Comparison of ENCODE assay signal across 10 cellular contexts in genomic region chr18:54173980-54174611, GRCh38. TPM values are rescaled to one million over a fixed set of nuclear protein-coding genes. Genes with fewer than 3 reads are reported as not detected.
A peak's percentile ranks its signal among the peaks of the same experiment; 100 is the strongest.
DNase-seq lines count a peak whose midpoint lies in the region; ATAC-seq and TF ChIP-seq lines count a peak whose summit lies in the region.
"Had no signal": no experiment of that assay in that cellular context is flagged by ENCODE, and none has a peak within 500 bp of the region (broad histone marks: within the 10 kb centered on the region; RNA-seq: fewer than 3 reads in every experiment).

No MANE protein-coding gene starts in this region.

- peak overlapping the region; percentile 65 for H3K27ac Mint-ChIP-seq in MCF 10A (ENCODE audit: low read depth, unreplicated experiment)
- H3K27ac Mint-ChIP-seq in activated T-helper 2 cell treated with anti-CD3 and anti-CD28 coated beads, Interferon-gamma antibody, Interleukin-2, Interleukin-4, amounts not matched to agents 10 μg/mL and 5 μg/mL and 100 μg/mL, durations not matched to agents 14 hours and 24 hours and 36 hours = peak overlapping the region; percentile 94

- peaks cover 21% of the 10 kb centered on the region for H3K36me3 Mint-ChIP-seq in MCF 10A (ENCODE audit: insufficient read depth, unreplicated experiment)
- H3K36me3 Mint-ChIP-seq in activated T-helper 2 cell treated with anti-CD3 and anti-CD28 coated beads, Interferon-gamma antibody, Interleukin-2, Interleukin-4, amounts not matched to agents 10 μg/mL and 5 μg/mL and 100 μg/mL, durations not matched to agents 14 hours and 24 hours and 36 hours (ENCODE audit: low read depth) = peaks cover 52% of the 10 kb centered on the region

- no peaks in the 10 kb centered on the region for H3K27me3 Mint-ChIP-seq in MCF 10A (ENCODE audit: insufficient read depth, unreplicated experiment)
- H3K27me3 Mint-ChIP-seq in activated T-helper 2 cell treated with anti-CD3 and anti-CD28 coated beads, Interferon-gamma antibody, Interleukin-2, Interleukin-4, amounts not matched to agents 10 μg/mL and 5 μg/mL and 100 μg/mL, durations not matched to agents 14 hours and 24 hours and 36 hours (ENCODE audit: low read depth) = no peaks in the 10 kb centered on the region

- CTCF ChIA-PET in MCF 10A (lab: Yijun Ruan, JAX) = interaction anchor here (0.7 to 1.7 kb wide), 2 partner anchors 96 to 161 kb away, joined by 3 to 8 read pairs; partner anchors contain the start of gene POLI

- TF ChIP-seq CTCF in MCF 10A (IDR thresholded peaks at IDR 0.05; ENCODE audit: unreplicated experiment) = no peak
- no peak for TF ChIP-seq CTCF in breast epithelium (IDR thresholded peaks at IDR 0.05)
- TF ChIP-seq CTCF in stomach (IDR thresholded peaks at IDR 0.05) = no peak
- TF ChIP-seq CTCF in foreskin keratinocyte (conservative IDR thresholded peaks at IDR 0.05) = no peak

- no peak overlapping the region for H3K27ac ChIP-seq in breast epithelium
- peak overlapping the region; percentile 8 for H3K27ac ChIP-seq in thymus (ENCODE audit: low read depth)
- no peak overlapping the region for H3K27ac ChIP-seq in stomach
- no peak overlapping the region for H3K27ac ChIP-seq in foreskin keratinocyte

- TF ChIP-seq EP300 in stomach (IDR thresholded peaks at IDR 0.05) = no peak

- H3K27me3 ChIP-seq in breast epithelium (no peaks in the 10 kb centered on the region), thymus (ENCODE audit: control insufficient read depth, insufficient read depth) (no peaks in the 10 kb centered on the region), stomach (no peaks in the 10 kb centered on the region), foreskin keratinocyte (no peaks in the 10 kb centered on the region)

- no peaks in the 10 kb centered on the region for H3K9me3 Mint-ChIP-seq in MCF 10A (ENCODE audit: unreplicated experiment)
- no peaks in the 10 kb centered on the region for H3K9me3 Mint-ChIP-seq in activated T-helper 2 cell treated with anti-CD3 and anti-CD28 coated beads, Interferon-gamma antibody, Interleukin-2, Interleukin-4, amounts not matched to agents 10 μg/mL and 5 μg/mL and 100 μg/mL, durations not matched to agents 14 hours and 24 hours and 36 hours

- 79% methylated on average over 1 of the region's 1 CpG for WGBS in thymus
- 76 to 86% (median 81%) methylated on average over 1 of the region's 1 CpG for WGBS in stomach, 5 donors

- peaks cover 17% of the 10 kb centered on the region for H3K4me1 Mint-ChIP-seq in MCF 10A (ENCODE audit: insufficient read depth, unreplicated experiment)
- peaks cover 61% of the 10 kb centered on the region for H3K4me1 Mint-ChIP-seq in activated T-helper 2 cell treated with anti-CD3 and anti-CD28 coated beads, Interferon-gamma antibody, Interleukin-2, Interleukin-4, amounts not matched to agents 10 μg/mL and 5 μg/mL and 100 μg/mL, durations not matched to agents 14 hours and 24 hours and 36 hours (ENCODE audit: low read depth)

- intact Hi-C loops in MCF 10A (cut with micrococcal nuclease) = no loop called here
- intact Hi-C loops in breast epithelium (cut with DNase I; ENCODE audit: low total_unique reads) = no loop called here
- intact Hi-C loops in activated T-helper 2 cell treated with anti-CD3 and anti-CD28 coated beads, Interferon-gamma antibody, Interleukin-2, Interleukin-4, amounts not matched to agents 10 μg/mL and 5 μg/mL and 100 μg/mL, durations not matched to agents 14 hours and 24 hours and 36 hours (cut with micrococcal nuclease) = loop anchor here (1.0 kb wide), 8 partner anchors 8 to 111 kb away; partner anchors contain the start of genes MBD2 and POLI
- intact Hi-C loops in stomach (cut with DNase I; ENCODE audit: low total_unique reads) = no loop called here

- DNase-seq in MCF 10A (ENCODE audit: unreplicated experiment) = no peak
- no peak for DNase-seq in breast epithelium (ENCODE audit: low spot score in 2 of 2)
- no peak for DNase-seq in activated T-helper 2 cell treated with anti-CD3 and anti-CD28 coated beads, Interferon-gamma antibody, Interleukin-2, Interleukin-4, amounts not matched to agents 10 μg/mL and 5 μg/mL and 100 μg/mL, durations not matched to agents 14 hours and 24 hours and 36 hours (ENCODE audit: low spot score)
- DNase-seq in stomach = no peak
- DNase-seq in foreskin keratinocyte = no peak
- no peak for DNase-seq in NCI-H526 treated with DMSO at 0.1 percent for 48 hours (lab: John Stamatoyannopoulos, UW)
- DNase-seq: GDM1, NCI-H1694 had no signal

- POLR2A ChIA-PET in MCF 10A (lab: Yijun Ruan, JAX) = interaction anchor here (0.9 to 1.3 kb wide), 2 partner anchors 12 to 25 kb away, joined by 3 to 4 read pairs; no protein-coding TSS in a partner anchor

- H3K4me1 ChIP-seq in breast epithelium (no peaks in the 10 kb centered on the region), thymus (ENCODE audit: control insufficient read depth, insufficient read depth, low read length) (no peaks in the 10 kb centered on the region), stomach (peaks cover 0 to 12% (median 2%) of the 10 kb centered on the region in 4 donors), foreskin keratinocyte (no peaks in the 10 kb centered on the region)

- no peak for TF ChIP-seq POLR2A in breast epithelium (IDR thresholded peaks at IDR 0.05)
- no peak for TF ChIP-seq POLR2A in stomach (IDR thresholded peaks at IDR 0.05)

- H3K4me3 ChIP-seq in breast epithelium (no peak overlapping the region), thymus (ENCODE audit: low read length) (no peak overlapping the region), stomach (no peak overlapping the region)

- BruUV-seq in MCF 10A (replicated peaks; lab: Mats Ljungman, UMichigan) = no TSS peak

- H3K9me3 ChIP-seq in breast epithelium = no peaks in the 10 kb centered on the region
- no peaks in the 10 kb centered on the region for H3K9me3 ChIP-seq in thymus (ENCODE audit: control insufficient read depth)
- H3K9me3 ChIP-seq in stomach = no peaks in the 10 kb centered on the region

- ATAC-seq in HG03045 (IDR thresholded peaks at IDR 0.05; ENCODE audit: unreplicated experiment) (peak; percentile 54), foreskin keratinocyte (no peak)

- H3K36me3 ChIP-seq in breast epithelium = no peaks in the 10 kb centered on the region
- H3K36me3 ChIP-seq in thymus (ENCODE audit: control insufficient read depth, insufficient read depth) = no peaks in the 10 kb centered on the region
- peaks cover 0 to 43% (median 14%) of the 10 kb centered on the region in 4 donors for H3K36me3 ChIP-seq in stomach

- no peak overlapping the region for H3K4me3 Mint-ChIP-seq in MCF 10A (ENCODE audit: unreplicated experiment)
- peak overlapping the region; percentile 41 for H3K4me3 Mint-ChIP-seq in activated T-helper 2 cell treated with anti-CD3 and anti-CD28 coated beads, Interferon-gamma antibody, Interleukin-2, Interleukin-4, amounts not matched to agents 10 μg/mL and 5 μg/mL and 100 μg/mL, durations not matched to agents 14 hours and 24 hours and 36 hours (ENCODE audit: low read depth)

RNA-seq across cellular contexts. Expression of gene MBD2, which starts 50.4 kb away (rescaled TPM):
- total RNA-seq in MCF 10A (2022) = 179 and 194 TPM in 2 replicates
- total RNA-seq in breast epithelium = 10 to 100 TPM; 46.2 to 61.9 (median 50.6) TPM
- 165 and 196 TPM in 2 replicates for total RNA-seq in activated T-helper 2 cell treated with anti-CD3 and anti-CD28 coated beads, Interferon-gamma antibody, Interleukin-2, Interleukin-4, amounts not matched to agents 10 μg/mL and 5 μg/mL and 100 μg/mL, durations not matched to agents 14 hours and 24 hours and 36 hours
- polyA plus RNA-seq in thymus = 61.4 TPM
- total RNA-seq in stomach = 10 to 100 TPM; 23.3 to 70.5 (median 39.1) TPM
- polyA plus RNA-seq in stomach = 10 to 100 TPM; 24.7 to 38.7 (median 38.2) TPM
- total RNA-seq in foreskin keratinocyte = 113 and 123 TPM in 2 replicates
- 119 and 163 TPM in 2 replicates for polyA plus RNA-seq in foreskin keratinocyte
